ENCODE assay signal across 11 cellular contexts in genomic region chr17:45106101-45106500, GRCh38.
"Had no signal": no experiment of that assay in that cellular context is flagged by ENCODE, and none has a peak within 500 bp of the region (broad histone marks: within the 10 kb centered on the region; RNA-seq: fewer than 3 reads in every experiment).

No MANE protein-coding gene starts in this region.

- H3K9me3 ChIP-seq: testis had no signal

- DNase-seq: activated CD4-positive, alpha-beta T cell treated with anti-CD3 and anti-CD28 coated beads, Interleukin-2, amount 10 ng/mL, durations not matched to agents 24 days and 14 days; activated CD4-positive, CD25-positive, alpha-beta regulatory T cell; activated naive CD4-positive, alpha-beta T cell; activated naive CD8-positive, alpha-beta T cell treated with anti-CD3 and anti-CD28 coated beads, Interleukin-2, amount 10 ng/mL, durations not matched to agents 7 days and 5 days; dermis blood vessel endothelial cell; endodermal cell; naive B cell; SW 1271; testis had no signal

- H3K4me3 Mint-ChIP-seq: activated CD4-positive, alpha-beta T cell treated with anti-CD3 and anti-CD28 coated beads, Interleukin-2, amount 10 ng/mL, durations not matched to agents 24 days and 14 days; activated naive CD8-positive, alpha-beta T cell treated with anti-CD3 and anti-CD28 coated beads, Interleukin-2, amount 10 ng/mL, durations not matched to agents 7 days and 5 days; endodermal cell; stimulated activated naive CD8-positive, alpha-beta T cell treated with anti-CD3 and anti-CD28 coated beads, Interleukin-15, Interleukin-2, amounts not matched to agents 100 ng/mL and 50 ng/mL, for 24 hours had no signal

- H3K4me3 ChIP-seq: lung, testis had no signal

- H3K9me3 Mint-ChIP-seq: activated CD4-positive, alpha-beta T cell treated with anti-CD3 and anti-CD28 coated beads, Interleukin-2, amount 10 ng/mL, durations not matched to agents 24 days and 14 days; activated naive CD8-positive, alpha-beta T cell treated with anti-CD3 and anti-CD28 coated beads, Interleukin-2, amount 10 ng/mL, durations not matched to agents 7 days and 5 days; endodermal cell; naive B cell; stimulated activated naive CD8-positive, alpha-beta T cell treated with anti-CD3 and anti-CD28 coated beads, Interleukin-15, Interleukin-2, amounts not matched to agents 100 ng/mL and 50 ng/mL, for 24 hours had no signal

- H3K27ac Mint-ChIP-seq: activated CD4-positive, alpha-beta T cell treated with anti-CD3 and anti-CD28 coated beads, Interleukin-2, amount 10 ng/mL, durations not matched to agents 24 days and 14 days; activated naive CD8-positive, alpha-beta T cell treated with anti-CD3 and anti-CD28 coated beads, Interleukin-2, amount 10 ng/mL, durations not matched to agents 7 days and 5 days; stimulated activated naive CD8-positive, alpha-beta T cell treated with anti-CD3 and anti-CD28 coated beads, Interleukin-15, Interleukin-2, amounts not matched to agents 100 ng/mL and 50 ng/mL, for 24 hours had no signal

- H3K27me3 ChIP-seq: testis had no signal

- H3K4me1 Mint-ChIP-seq: activated CD4-positive, alpha-beta T cell treated with anti-CD3 and anti-CD28 coated beads, Interleukin-2, amount 10 ng/mL, durations not matched to agents 24 days and 14 days; activated naive CD8-positive, alpha-beta T cell treated with anti-CD3 and anti-CD28 coated beads, Interleukin-2, amount 10 ng/mL, durations not matched to agents 7 days and 5 days; endodermal cell had no signal

- H3K27me3 Mint-ChIP-seq: activated CD4-positive, alpha-beta T cell treated with anti-CD3 and anti-CD28 coated beads, Interleukin-2, amount 10 ng/mL, durations not matched to agents 24 days and 14 days; activated naive CD8-positive, alpha-beta T cell treated with anti-CD3 and anti-CD28 coated beads, Interleukin-2, amount 10 ng/mL, durations not matched to agents 7 days and 5 days; naive B cell; stimulated activated naive CD8-positive, alpha-beta T cell treated with anti-CD3 and anti-CD28 coated beads, Interleukin-15, Interleukin-2, amounts not matched to agents 100 ng/mL and 50 ng/mL, for 24 hours had no signal
